Comparison of ENCODE assay signal across 19 cellular contexts in the genomic region with DNA sequence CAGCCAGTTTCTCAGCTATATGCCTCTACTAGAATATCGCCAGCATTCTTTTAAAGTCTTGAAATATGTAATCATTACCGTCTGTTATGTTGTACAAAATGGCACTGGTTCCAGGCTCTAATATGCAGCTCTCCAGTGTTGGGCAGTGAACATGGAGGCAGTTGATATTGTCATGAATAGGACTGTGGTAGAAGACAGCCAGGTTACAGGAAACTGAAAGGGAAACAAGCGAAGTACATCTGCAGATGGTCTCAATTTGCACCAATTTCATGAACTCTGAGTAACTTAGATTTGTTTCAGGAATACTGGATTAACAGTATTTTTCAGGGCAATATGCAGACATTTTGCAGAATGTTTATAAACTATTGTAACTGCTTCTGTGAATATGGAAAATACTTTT.
"Had no signal": no experiment of that assay in that cellular context is flagged by ENCODE, and none has a peak within 500 bp of the region (broad histone marks: within the 10 kb centered on the region; RNA-seq: fewer than 3 reads in every experiment).

No MANE protein-coding gene starts in this region.

- DNase-seq: activated CD4-positive, alpha-beta T cell treated with anti-CD3 and anti-CD28 coated beads, Interleukin-2, amount 50 U/mL, for 1 hour; activated CD8-positive, alpha-beta T cell treated with anti-CD3 and anti-CD28 coated beads, Interleukin-2, amount 10 ng/mL, durations not matched to agents 7 days and 5 days; aorta; caudate nucleus; dermis blood vessel endothelial cell; effector memory CD4-positive, alpha-beta T cell; heart left ventricle; left ventricle myocardium superior; mammary epithelial cell; naive thymus-derived CD8-positive, alpha-beta T cell; posterior cingulate gyrus; stimulated activated CD4-positive, alpha-beta T cell treated with anti-CD3 and anti-CD28 coated beads, Interleukin-2, amount 100 ng/mL, for 48 hours; stimulated activated CD8-positive, alpha-beta memory T cell treated with anti-CD3 and anti-CD28 coated beads, Interleukin-4, amount 100 ng/mL, for 48 hours; stimulated activated naive B cell treated with anti-CD40 and anti-IgM and Interleukin-4, amounts not matched to agents 10 μg/mL and 1 μg/mL and 100 μg/mL, for 72 hours; transverse colon had no signal

- ATAC-seq: activated CD8-positive, alpha-beta T cell treated with anti-CD3 and anti-CD28 coated beads, Interleukin-2, amount 10 ng/mL, durations not matched to agents 7 days and 5 days; activated naive CD4-positive, alpha-beta T cell treated with anti-CD3 and anti-CD28 coated beads, Interleukin-2, amount 50 U/mL, for 72 hours; heart left ventricle; left ventricle myocardium superior; naive thymus-derived CD8-positive, alpha-beta T cell; sciatic nerve; stimulated activated naive B cell treated with anti-CD40 and anti-IgM and Interleukin-4, amounts not matched to agents 10 μg/mL and 1 μg/mL and 100 μg/mL, for 72 hours had no signal

- H3K4me3 ChIP-seq: heart left ventricle, neural progenitor cell, smooth muscle cell, transverse colon had no signal
